ENCODE assay signal across 12 cellular contexts in genomic region chr2:173940208-173941020, GRCh38.
DNase-seq lines count a peak whose midpoint lies in the region; ATAC-seq lines count a peak whose summit lies in the region.
"Had no signal": no experiment of that assay in that cellular context is flagged by ENCODE, and none has a peak within 500 bp of the region (broad histone marks: within the 10 kb centered on the region; RNA-seq: fewer than 3 reads in every experiment).

No MANE protein-coding gene starts in this region.

- H3K36me3 Mint-ChIP-seq in activated naive CD4-positive, alpha-beta T cell treated with anti-CD3 and anti-CD28 coated beads, Interleukin-2, amount 50 U/mL, for 24 hours = peaks cover 11% of the 10 kb centered on the region
- peaks cover 33% of the 10 kb centered on the region for H3K36me3 Mint-ChIP-seq in activated naive CD4-positive, alpha-beta T cell treated with anti-CD3 and anti-CD28 coated beads, Interleukin-2, amount 10 ng/mL, durations not matched to agents 7 days and 5 days
- peaks cover 30% of the 10 kb centered on the region for H3K36me3 Mint-ChIP-seq in activated naive CD8-positive, alpha-beta T cell treated with anti-CD3 and anti-CD28 coated beads, Interleukin-2, amount 50 U/mL, for 24 hours (ENCODE audit: low read depth)
- peaks cover 11 to 26% of the 10 kb centered on the region in 2 donors for H3K36me3 Mint-ChIP-seq in stimulated activated naive B cell treated with anti-CD40 and anti-IgM and Interleukin-4, amounts not matched to agents 10 μg/mL and 1 μg/mL and 100 μg/mL, for 72 hours

- peak overlapping the region; percentile 23 for H3K4me3 Mint-ChIP-seq in activated naive CD4-positive, alpha-beta T cell treated with anti-CD3 and anti-CD28 coated beads, Interleukin-2, amount 50 U/mL, for 24 hours
- H3K4me3 Mint-ChIP-seq in activated naive CD4-positive, alpha-beta T cell treated with anti-CD3 and anti-CD28 coated beads, Interleukin-2, amount 10 ng/mL, durations not matched to agents 7 days and 5 days = no peak overlapping the region
- peak overlapping the region; percentile 7 for H3K4me3 Mint-ChIP-seq in activated naive CD8-positive, alpha-beta T cell treated with anti-CD3 and anti-CD28 coated beads, Interleukin-2, amount 50 U/mL, for 24 hours
- peak overlapping the region; percentile 11 to 33 for H3K4me3 Mint-ChIP-seq in stimulated activated naive B cell treated with anti-CD40 and anti-IgM and Interleukin-4, amounts not matched to agents 10 μg/mL and 1 μg/mL and 100 μg/mL, for 72 hours

- DNase-seq in activated naive CD4-positive, alpha-beta T cell treated with anti-CD3 and anti-CD28 coated beads, Interleukin-2, amount 10 ng/mL, durations not matched to agents 7 days and 5 days = no peak
- DNase-seq in activated naive CD8-positive, alpha-beta T cell treated with anti-CD3 and anti-CD28 coated beads, Interleukin-2, amount 50 U/mL, for 24 hours = no peak
- no peak for DNase-seq in stimulated activated naive B cell treated with anti-CD40 and anti-IgM and Interleukin-4, amounts not matched to agents 10 μg/mL and 1 μg/mL and 100 μg/mL, for 72 hours
- DNase-seq in AML-193 (lab: John Stamatoyannopoulos, UW) = no peak
- DNase-seq: activated naive CD4-positive, alpha-beta T cell; NCI-H1417 treated with DMSO at 0.1 percent for 48 hours; stimulated activated CD4-positive, alpha-beta T cell treated with anti-CD3 and anti-CD28 coated beads, Interleukin-4, amount 100 ng/mL, for 1 hour; WERI-Rb-1 had no signal

- peak overlapping the region; percentile 68 for H3K27ac Mint-ChIP-seq in activated naive CD4-positive, alpha-beta T cell treated with anti-CD3 and anti-CD28 coated beads, Interleukin-2, amount 50 U/mL, for 24 hours
- no peak overlapping the region for H3K27ac Mint-ChIP-seq in activated naive CD4-positive, alpha-beta T cell treated with anti-CD3 and anti-CD28 coated beads, Interleukin-2, amount 10 ng/mL, durations not matched to agents 7 days and 5 days
- H3K27ac Mint-ChIP-seq in activated naive CD8-positive, alpha-beta T cell treated with anti-CD3 and anti-CD28 coated beads, Interleukin-2, amount 50 U/mL, for 24 hours = peak overlapping the region; percentile 76
- peak overlapping the region; percentile 72 for H3K27ac Mint-ChIP-seq in stimulated activated naive B cell treated with anti-CD40 and anti-IgM and Interleukin-4, amounts not matched to agents 10 μg/mL and 1 μg/mL and 100 μg/mL, for 72 hours

- no peaks in the 10 kb centered on the region for H3K9me3 Mint-ChIP-seq in activated naive CD4-positive, alpha-beta T cell treated with anti-CD3 and anti-CD28 coated beads, Interleukin-2, amount 50 U/mL, for 24 hours
- no peaks in the 10 kb centered on the region for H3K9me3 Mint-ChIP-seq in activated naive CD4-positive, alpha-beta T cell treated with anti-CD3 and anti-CD28 coated beads, Interleukin-2, amount 10 ng/mL, durations not matched to agents 7 days and 5 days
- peaks cover 4% of the 10 kb centered on the region for H3K9me3 Mint-ChIP-seq in activated naive CD8-positive, alpha-beta T cell treated with anti-CD3 and anti-CD28 coated beads, Interleukin-2, amount 50 U/mL, for 24 hours
- peaks cover 0 to 2% of the 10 kb centered on the region in 2 donors for H3K9me3 Mint-ChIP-seq in stimulated activated naive B cell treated with anti-CD40 and anti-IgM and Interleukin-4, amounts not matched to agents 10 μg/mL and 1 μg/mL and 100 μg/mL, for 72 hours

- H3K4me1 Mint-ChIP-seq in activated naive CD4-positive, alpha-beta T cell treated with anti-CD3 and anti-CD28 coated beads, Interleukin-2, amount 50 U/mL, for 24 hours = peaks cover 68% of the 10 kb centered on the region
- peaks cover 43% of the 10 kb centered on the region for H3K4me1 Mint-ChIP-seq in activated naive CD4-positive, alpha-beta T cell treated with anti-CD3 and anti-CD28 coated beads, Interleukin-2, amount 10 ng/mL, durations not matched to agents 7 days and 5 days
- H3K4me1 Mint-ChIP-seq in activated naive CD8-positive, alpha-beta T cell treated with anti-CD3 and anti-CD28 coated beads, Interleukin-2, amount 50 U/mL, for 24 hours = peaks cover 72% of the 10 kb centered on the region
- H3K4me1 Mint-ChIP-seq in stimulated activated naive B cell treated with anti-CD40 and anti-IgM and Interleukin-4, amounts not matched to agents 10 μg/mL and 1 μg/mL and 100 μg/mL, for 72 hours = peaks cover 35 to 51% of the 10 kb centered on the region in 2 donors

- CTCF ChIA-PET in activated naive CD4-positive, alpha-beta T cell treated with anti-CD3 and anti-CD28 coated beads, Interleukin-2, amount 10 ng/mL, durations not matched to agents 7 days and 5 days (lab: Charles Lee) = no interaction called here

- ATAC-seq in HG02588 (IDR thresholded peaks at IDR 0.05; ENCODE audit: unreplicated experiment) (peak; percentile 42), HG02973 (IDR thresholded peaks at IDR 0.05; ENCODE audit: unreplicated experiment) (no peak), HG02852 (IDR thresholded peaks at IDR 0.05; ENCODE audit: unreplicated experiment) (no peak)
- no peak for ATAC-seq in activated naive CD8-positive, alpha-beta T cell treated with anti-CD3 and anti-CD28 coated beads, Interleukin-2, amount 50 U/mL, for 24 hours
- peak in 1 of 2 donors; percentile 4 for ATAC-seq in stimulated activated naive B cell treated with anti-CD40 and anti-IgM and Interleukin-4, amounts not matched to agents 10 μg/mL and 1 μg/mL and 100 μg/mL, for 72 hours (replicated peaks)

- H3K27me3 Mint-ChIP-seq in activated naive CD4-positive, alpha-beta T cell treated with anti-CD3 and anti-CD28 coated beads, Interleukin-2, amount 50 U/mL, for 24 hours = no peaks in the 10 kb centered on the region
- no peaks in the 10 kb centered on the region for H3K27me3 Mint-ChIP-seq in activated naive CD4-positive, alpha-beta T cell treated with anti-CD3 and anti-CD28 coated beads, Interleukin-2, amount 10 ng/mL, durations not matched to agents 7 days and 5 days
- H3K27me3 Mint-ChIP-seq in activated naive CD8-positive, alpha-beta T cell treated with anti-CD3 and anti-CD28 coated beads, Interleukin-2, amount 50 U/mL, for 24 hours = no peaks in the 10 kb centered on the region
- H3K27me3 Mint-ChIP-seq in stimulated activated naive B cell treated with anti-CD40 and anti-IgM and Interleukin-4, amounts not matched to agents 10 μg/mL and 1 μg/mL and 100 μg/mL, for 72 hours = no peaks in the 10 kb centered on the region
